17 cellular contexts compared by ENCODE assay signal in the genomic region with DNA sequence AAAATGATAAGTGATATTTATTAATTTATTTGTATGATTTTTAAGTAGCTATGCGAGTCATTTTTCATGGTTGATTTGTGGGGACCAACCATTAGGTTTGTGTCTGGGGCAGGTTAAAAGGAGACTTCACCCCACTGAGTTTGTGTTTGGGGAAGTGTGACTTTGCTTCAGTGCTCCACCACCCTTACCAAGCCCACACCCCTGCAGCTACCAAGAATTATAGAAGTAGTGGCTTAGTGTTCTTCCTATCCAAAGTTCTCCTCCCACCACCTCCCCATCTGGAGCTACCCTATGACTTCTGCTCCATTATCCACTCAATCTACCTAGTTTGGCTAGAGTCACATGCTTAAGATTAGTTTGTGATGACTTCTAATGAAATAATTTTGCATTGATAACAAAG.
DNase-seq lines count a peak whose midpoint lies in the region; ATAC-seq and TF ChIP-seq lines count a peak whose summit lies in the region.
"Had no signal": no experiment of that assay in that cellular context is flagged by ENCODE, and none has a peak within 500 bp of the region (broad histone marks: within the 10 kb centered on the region; RNA-seq: fewer than 3 reads in every experiment).

No MANE protein-coding gene starts in this region.

- H3K27ac ChIP-seq in right atrium auricular region (peak overlapping the region in 1 of 2 donors; percentile 3), right cardiac atrium (ENCODE audit: low read length) (no peak overlapping the region), upper lobe of right lung (peak overlapping the region; percentile 59)
- H3K27ac ChIP-seq: A549, epithelial cell of prostate, gastroesophageal sphincter had no signal

- H3K4me1 ChIP-seq in right atrium auricular region (no peaks in the 10 kb centered on the region), right cardiac atrium (ENCODE audit: control insufficient read depth, insufficient read depth, low read length) (no peaks in the 10 kb centered on the region), upper lobe of right lung (no peaks in the 10 kb centered on the region)
- H3K4me1 ChIP-seq: gastroesophageal sphincter had no signal

- ATAC-seq in Right ventricle myocardium inferior (peak; percentile 64), right cardiac atrium (peak; percentile 39 to 54), upper lobe of right lung (peak; percentile 91), HG03439 (IDR thresholded peaks at IDR 0.05; ENCODE audit: unreplicated experiment) (no peak)
- ATAC-seq: A549; gastroesophageal sphincter; stimulated activated effector memory CD8-positive, alpha-beta T cell treated with anti-CD3 and anti-CD28 coated beads, Interleukin-12 subunit alpha, Interleukin-12 subunit beta, amount 100 ng/mL, for 72 hours had no signal

- H3K4me3 ChIP-seq in right atrium auricular region: no peak overlapping the region
- H3K4me3 ChIP-seq in right cardiac atrium (ENCODE audit: low read length): no peak overlapping the region
- no peak overlapping the region for H3K4me3 ChIP-seq in upper lobe of right lung
- H3K4me3 ChIP-seq: A549, coronary artery, gastroesophageal sphincter had no signal

- 82% methylated on average over 1 of the region's 1 CpG for WGBS in right cardiac atrium

- no peaks in the 10 kb centered on the region for H3K36me3 ChIP-seq in right atrium auricular region
- no peaks in the 10 kb centered on the region for H3K36me3 ChIP-seq in upper lobe of right lung
- H3K36me3 ChIP-seq: gastroesophageal sphincter had no signal

- no peak for DNase-seq in Right ventricle myocardium inferior (ENCODE audit: missing footprints)
- no peak for DNase-seq in right atrium auricular region (ENCODE audit: low spot score)
- DNase-seq in SKM-1 treated with dmso at 0.1 percent for 144 hours (lab: John Stamatoyannopoulos, UW; ENCODE audit: unreplicated experiment): peak; percentile 76
- no peak for DNase-seq in right cardiac atrium
- no peak for DNase-seq in upper lobe of right lung
- no peak for DNase-seq in NCI-H345 treated with DMSO at 0.1 percent for 48 hours (lab: John Stamatoyannopoulos, UW; ENCODE audit: unreplicated experiment)
- DNase-seq in T-helper 2 cell: no peak
- DNase-seq: activated CD4-positive, alpha-beta T cell treated with anti-CD3 and anti-CD28 coated beads for 4 hours; activated naive CD4-positive, alpha-beta T cell treated with anti-CD3 and anti-CD28 coated beads, Interleukin-2, amount 10 ng/mL, durations not matched to agents 7 days and 5 days; COR-L47; NCI-H1694 had no signal

- H3K27me3 ChIP-seq in right atrium auricular region (no peaks in the 10 kb centered on the region), right cardiac atrium (ENCODE audit: control insufficient read depth, insufficient read depth) (no peaks in the 10 kb centered on the region), upper lobe of right lung (no peaks in the 10 kb centered on the region)
- H3K27me3 ChIP-seq: gastroesophageal sphincter had no signal

- H3K9me3 ChIP-seq in right atrium auricular region (no peaks in the 10 kb centered on the region), right cardiac atrium (ENCODE audit: control insufficient read depth, low read length) (no peaks in the 10 kb centered on the region), upper lobe of right lung (no peaks in the 10 kb centered on the region)
- H3K9me3 ChIP-seq: A549, gastroesophageal sphincter had no signal

- TF ChIP-seq CTCF in right atrium auricular region (IDR thresholded peaks at IDR 0.05) (no peak), upper lobe of right lung (IDR thresholded peaks at IDR 0.05) (no peak)

- intact Hi-C loops in Right ventricle myocardium inferior (cut with DNase I) (loop anchor here (10.0 kb wide), 1 partner anchor 177 kb away; the partner anchor contains the start of gene ZEB2), right cardiac atrium (cut with DNase I) (no loop called here), upper lobe of right lung (cut with DNase I) (no loop called here)
